Comparison of ENCODE assay signal across 17 cellular contexts in the genomic region with DNA sequence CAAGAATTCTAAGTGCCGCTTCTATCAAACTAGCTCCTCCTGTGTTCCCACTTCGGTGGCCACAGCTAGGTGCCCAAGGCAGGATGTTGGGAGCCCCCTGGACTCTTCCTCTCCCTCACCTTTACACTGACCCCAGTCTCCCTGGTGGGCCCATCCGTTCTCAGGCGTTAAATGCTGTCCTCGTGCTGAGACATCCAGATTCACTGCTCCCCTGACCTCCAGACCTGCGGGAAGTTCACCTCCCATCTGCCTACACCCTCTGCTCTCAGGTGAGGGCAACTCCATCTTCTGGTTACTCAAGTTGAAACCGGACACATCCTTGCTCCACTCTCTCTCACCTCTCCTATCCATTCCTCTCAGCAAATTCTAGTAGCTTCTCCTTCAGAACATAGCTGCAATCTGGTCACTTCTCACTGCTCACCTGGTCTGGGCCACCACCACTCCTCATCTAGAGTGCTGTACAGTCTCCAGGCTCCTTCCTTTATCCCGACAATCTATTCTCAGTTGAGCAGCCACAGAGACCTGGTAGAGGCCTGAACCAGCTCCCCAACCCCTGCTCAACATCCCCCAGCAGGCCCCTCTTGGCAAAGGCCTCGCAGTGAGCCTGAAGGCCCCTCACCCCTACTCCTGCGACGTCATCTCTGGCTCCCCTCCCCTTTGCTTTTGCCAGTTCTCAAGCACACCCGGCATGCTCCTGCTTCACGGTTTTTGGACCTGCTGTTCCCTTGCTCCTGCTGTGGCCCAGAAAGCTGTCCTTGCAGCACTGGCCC.
"Had no signal": no experiment of that assay in that cellular context is flagged by ENCODE, and none has a peak within 500 bp of the region (broad histone marks: within the 10 kb centered on the region; RNA-seq: fewer than 3 reads in every experiment).

No MANE protein-coding gene starts in this region.

- DNase-seq: activated CD4-positive, alpha-beta T cell treated with anti-CD3 and anti-CD28 coated beads, Interleukin-2, amount 50 U/mL, for 4 hours; activated CD4-positive, CD25-positive, alpha-beta regulatory T cell treated with anti-CD3 and anti-CD28 coated beads, Interleukin-2, amount 50 U/mL, for 72 hours; activated naive CD4-positive, alpha-beta T cell treated with Interleukin-2 at 50 U/mL for 16 hours; activated T-cell treated with anti-CD3 and anti-CD28 coated beads, Interleukin-2, amount 50 U/mL, for 4 hours; brain microvascular endothelial cell; left lung; SK-N-SH; stimulated activated CD4-positive, alpha-beta T cell treated with anti-CD3 and anti-CD28 coated beads, Interleukin-15, amount 100 ng/mL, for 24 hours; stimulated activated CD4-positive, alpha-beta T cell treated with anti-CD3 and anti-CD28 coated beads, Interleukin-4, amount 100 ng/mL, for 1 hour; stimulated activated naive CD8-positive, alpha-beta T cell treated with anti-CD3 and anti-CD28 coated beads, Interleukin-15, Interleukin-2, amounts not matched to agents 100 U/mL and 50 U/mL, for 24 hours; T-helper 1 cell; T1000; upper lobe of left lung had no signal

- H3K9me3 ChIP-seq: left lung, SK-N-SH, upper lobe of left lung had no signal

- H3K36me3 ChIP-seq: brain microvascular endothelial cell, left lung, upper lobe of left lung had no signal

- H3K27ac ChIP-seq: brain microvascular endothelial cell, left lung, skin epidermis, upper lobe of left lung had no signal

- H3K4me2 ChIP-seq: SK-N-SH had no signal

- H3K36me3 Mint-ChIP-seq: naive thymus-derived CD8-positive, alpha-beta T cell had no signal

- H3K4me3 Mint-ChIP-seq: activated T-cell treated with anti-CD3 and anti-CD28 coated beads, Interleukin-2, amount 50 U/mL, for 4 hours; naive thymus-derived CD8-positive, alpha-beta T cell had no signal

- H3K27me3 ChIP-seq: brain microvascular endothelial cell, left lung, upper lobe of left lung had no signal

- H3K27ac Mint-ChIP-seq: naive thymus-derived CD8-positive, alpha-beta T cell; progenitor cell of endocrine pancreas had no signal

- H3K9me3 Mint-ChIP-seq: activated T-cell treated with anti-CD3 and anti-CD28 coated beads, Interleukin-2, amount 50 U/mL, for 4 hours; naive thymus-derived CD8-positive, alpha-beta T cell had no signal

- ATAC-seq: activated T-cell treated with anti-CD3 and anti-CD28 coated beads, Interleukin-2, amount 50 U/mL, for 4 hours; left lung; naive thymus-derived CD8-positive, alpha-beta T cell; right cardiac atrium; stimulated activated naive CD8-positive, alpha-beta T cell treated with anti-CD3 and anti-CD28 coated beads, Interleukin-15, Interleukin-2, amounts not matched to agents 100 U/mL and 50 U/mL, for 24 hours had no signal

- H3K4me3 ChIP-seq: left lung, skin epidermis, upper lobe of left lung had no signal
